In genomic region chr3:186321746-186322145, GRCh38 we compare ENCODE assay signal across 21 cellular contexts. TPM values are rescaled to one million over a fixed set of nuclear protein-coding genes. Genes with fewer than 3 reads are reported as not detected.
DNase-seq lines count a peak whose midpoint lies in the region; ATAC-seq and TF ChIP-seq lines count a peak whose summit lies in the region.
"Had no signal": no experiment of that assay in that cellular context is flagged by ENCODE, and none has a peak within 500 bp of the region (broad histone marks: within the 10 kb centered on the region; RNA-seq: fewer than 3 reads in every experiment).

No MANE protein-coding gene starts in this region.

- no peak overlapping the region for H2AFZ ChIP-seq in neural progenitor cell (replicated peaks)

- H3K27ac ChIP-seq in heart left ventricle = no peak overlapping the region
- H3K27ac ChIP-seq in esophagus muscularis mucosa (replicated peaks in 1 of 4) = no peak overlapping the region
- no peak overlapping the region for H3K27ac ChIP-seq in neural progenitor cell
- no peak overlapping the region for H3K27ac ChIP-seq in WERI-Rb-1
- H3K27ac ChIP-seq: A549; BLaER1 treated with 17β-estradiol and CSF1 and Interleukin-3, amounts not matched to agents 10 nM and 100 nM had no signal

- in situ Hi-C loops in HAP-1 (cut with MboI; ENCODE audit: low sequenced_read_pairs) = no loop called here

- intact Hi-C loops in left ventricle myocardium superior (cut with micrococcal nuclease) (no loop called here), heart left ventricle (cut with DNase I) (loop anchor here in 1 of 10 donors (2.0 kb wide), 1 partner anchor 47 kb away; no protein-coding TSS in a partner anchor), esophagus muscularis mucosa (cut with DNase I) (no loop called here)

- no peaks in the 10 kb centered on the region for H3K4me1 Mint-ChIP-seq in neural progenitor cell

- H3K9me3 ChIP-seq in heart left ventricle = no peaks in the 10 kb centered on the region
- H3K9me3 ChIP-seq in esophagus muscularis mucosa = no peaks in the 10 kb centered on the region
- H3K9me3 ChIP-seq in neural progenitor cell (ENCODE audit: low read depth) = no peaks in the 10 kb centered on the region
- no peaks in the 10 kb centered on the region for H3K9me3 ChIP-seq in HAP-1
- H3K9me3 ChIP-seq in WERI-Rb-1 (ENCODE audit: severe bottlenecking) = no peaks in the 10 kb centered on the region
- H3K9me3 ChIP-seq: A549; BE2C; BLaER1 treated with 17β-estradiol and CSF1 and Interleukin-3, amounts not matched to agents 10 nM and 100 nM had no signal

- WGBS in heart left ventricle, 4 donors = 52 to 80% (median 62%) methylated on average over 3 of the region's 3 CpGs
- 86% methylated on average over 3 of the region's 3 CpGs for WGBS in esophagus muscularis mucosa

- peaks cover 8% of the 10 kb centered on the region for H3K27me3 Mint-ChIP-seq in neural progenitor cell (ENCODE audit: insufficient read depth, low read depth)

- peak overlapping the region; percentile 68 for H3K27ac Mint-ChIP-seq in neural progenitor cell
- H3K27ac Mint-ChIP-seq: CD4-positive, alpha-beta memory T cell had no signal

- DNase-seq in left ventricle myocardium superior = no peak
- no peak for DNase-seq in heart left ventricle
- peak; percentile 62 for DNase-seq in esophagus muscularis mucosa (ENCODE audit: extremely low spot score)
- no peak for DNase-seq in neural progenitor cell (ENCODE audit: low spot score)
- DNase-seq in HAP-1 (ENCODE audit: low spot score in 2 of 2) = no peak
- no peak for DNase-seq in NCI-H1417 treated with DMSO at 0.1 percent for 48 hours (lab: John Stamatoyannopoulos, UW)
- no peak for DNase-seq in WERI-Rb-1
- DNase-seq: 8988T; ACHN; AML-193; BE2C; Calu3; CD4-positive, alpha-beta memory T cell; COR-L47; DMS53; DMS79 treated with DMSO at 0.1 percent for 48 hours; GF-D8; GOT3 had no signal

- TF ChIP-seq POLR2A in heart left ventricle (IDR thresholded peaks at IDR 0.05) (no peak), esophagus muscularis mucosa (IDR thresholded peaks at IDR 0.05; ENCODE audit: low read depth) (no peak)

- no peaks in the 10 kb centered on the region for H3K36me3 Mint-ChIP-seq in neural progenitor cell
- H3K36me3 Mint-ChIP-seq: CD4-positive, alpha-beta memory T cell had no signal

- no peak for TF ChIP-seq EP300 in esophagus muscularis mucosa (IDR thresholded peaks at IDR 0.05)

- H3K4me3 ChIP-seq in heart left ventricle = no peak overlapping the region
- H3K4me3 ChIP-seq in esophagus muscularis mucosa = no peak overlapping the region
- no peak overlapping the region for H3K4me3 ChIP-seq in neural progenitor cell
- H3K4me3 ChIP-seq in HAP-1 = no peak overlapping the region
- H3K4me3 ChIP-seq in WERI-Rb-1 (ENCODE audit: low read depth, low read length) = no peak overlapping the region
- H3K4me3 ChIP-seq: A549; BLaER1 treated with 17β-estradiol and CSF1 and Interleukin-3, amounts not matched to agents 10 nM and 100 nM had no signal

- peak overlapping the region; percentile 6 for H3K4me3 Mint-ChIP-seq in neural progenitor cell
- H3K4me3 Mint-ChIP-seq: CD4-positive, alpha-beta memory T cell had no signal

- H3K9me3 Mint-ChIP-seq in neural progenitor cell = no peaks in the 10 kb centered on the region

- no peak overlapping the region for H3K4me2 ChIP-seq in neural progenitor cell
- H3K4me2 ChIP-seq: A549; BLaER1 treated with 17β-estradiol and CSF1 and Interleukin-3, amounts not matched to agents 10 nM and 100 nM had no signal

- H3K27me3 ChIP-seq in heart left ventricle = no peaks in the 10 kb centered on the region
- H3K27me3 ChIP-seq in esophagus muscularis mucosa = no peaks in the 10 kb centered on the region
- H3K27me3 ChIP-seq in neural progenitor cell = no peaks in the 10 kb centered on the region
- no peaks in the 10 kb centered on the region for H3K27me3 ChIP-seq in HAP-1 (ENCODE audit: low read depth)
- H3K27me3 ChIP-seq in WERI-Rb-1 (ENCODE audit: insufficient read depth, low read depth, severe bottlenecking) = peaks cover 2% of the 10 kb centered on the region
- H3K27me3 ChIP-seq: BE2C; BLaER1 treated with 17β-estradiol and CSF1 and Interleukin-3, amounts not matched to agents 10 nM and 100 nM had no signal

- no peaks in the 10 kb centered on the region for H4K20me1 ChIP-seq in neural progenitor cell (ENCODE audit: low read depth)
- H4K20me1 ChIP-seq: BLaER1 treated with 17β-estradiol and CSF1 and Interleukin-3, amounts not matched to agents 10 nM and 100 nM had no signal

- H3K36me3 ChIP-seq in heart left ventricle (peaks cover 0 to 24% (median 6%) of the 10 kb centered on the region in 9 donors), esophagus muscularis mucosa (peaks cover 10 to 37% (median 24%) of the 10 kb centered on the region in 4 donors), neural progenitor cell (no peaks in the 10 kb centered on the region), HAP-1 (replicated peaks) (no peaks in the 10 kb centered on the region), WERI-Rb-1 (no peaks in the 10 kb centered on the region)
- H3K36me3 ChIP-seq: BE2C; BLaER1 treated with 17β-estradiol and CSF1 and Interleukin-3, amounts not matched to agents 10 nM and 100 nM had no signal

- TF ChIP-seq CTCF in heart left ventricle (IDR thresholded peaks at IDR 0.05) = no peak
- no peak for TF ChIP-seq CTCF in esophagus muscularis mucosa (IDR thresholded peaks at IDR 0.05)
- TF ChIP-seq CTCF in neural progenitor cell (IDR thresholded peaks at IDR 0.05) = no peak
- no peak for TF ChIP-seq CTCF in WERI-Rb-1 (IDR thresholded peaks at IDR 0.05; ENCODE audit: low read depth, low read length)

- no peaks in the 10 kb centered on the region for H3F3A ChIP-seq in neural progenitor cell (ENCODE audit: low read depth)

- peaks cover 0 to 23% (median 0%) of the 10 kb centered on the region in 12 donors for H3K4me1 ChIP-seq in heart left ventricle
- H3K4me1 ChIP-seq in esophagus muscularis mucosa = peaks cover 3 to 57% (median 29%) of the 10 kb centered on the region in 4 donors
- H3K4me1 ChIP-seq in neural progenitor cell = no peaks in the 10 kb centered on the region
- H3K4me1 ChIP-seq in HAP-1 = no peaks in the 10 kb centered on the region
- H3K4me1 ChIP-seq: A549; BLaER1 treated with 17β-estradiol and CSF1 and Interleukin-3, amounts not matched to agents 10 nM and 100 nM had no signal

- no peak overlapping the region for H3K9ac ChIP-seq in neural progenitor cell
- H3K9ac ChIP-seq: BLaER1 treated with 17β-estradiol and CSF1 and Interleukin-3, amounts not matched to agents 10 nM and 100 nM had no signal

- no peaks in the 10 kb centered on the region for H3K79me2 ChIP-seq in neural progenitor cell (ENCODE audit: low read depth)

- ATAC-seq in left ventricle myocardium superior = peak; percentile 24
- no peak for ATAC-seq in heart left ventricle
- ATAC-seq: A549 had no signal

RNA-seq across cellular contexts. Expression of gene DGKG, which starts 40.3 kb away (rescaled TPM):
- total RNA-seq in left ventricle myocardium superior (18.2 TPM), heart left ventricle (10 to 100 TPM; 21.6 to 59.3 (median 35.9) TPM), esophagus muscularis mucosa (100 to 1,000 TPM in 2 of 4 donors, 10 to 100 TPM in 2; 75.0 to 169 (median 104) TPM), neural progenitor cell (ENCODE audit: low replicate concordance) (0.22 and 0.37 TPM in 2 replicates)
- 10 to 100 TPM in 1 of 2 donors, 1 to 10 TPM in 1; 9.0 to 18.4 TPM for polyA plus RNA-seq in heart left ventricle
- total RNA-seq: G401 had no signal
- polyA plus RNA-seq: CD4-positive, alpha-beta memory T cell had no signal

Comparison
In these comparisons a context has a peak if more than half of its experiments do, and no peak if none do; other contexts are left out.
1. RNA of gene DGKG, which starts 40.3 kb away (total RNA-seq): 75.0 to 169 TPM in esophagus muscularis mucosa, 21.6 to 59.3 TPM in heart left ventricle and 18.2 TPM in left ventricle myocardium superior (single experiment); 0.22 to 0.37 TPM in neural progenitor cell; every median in the first group is over 10 times any median in the second.